1 cellular context compared by ENCODE assay signal in the genomic region with DNA sequence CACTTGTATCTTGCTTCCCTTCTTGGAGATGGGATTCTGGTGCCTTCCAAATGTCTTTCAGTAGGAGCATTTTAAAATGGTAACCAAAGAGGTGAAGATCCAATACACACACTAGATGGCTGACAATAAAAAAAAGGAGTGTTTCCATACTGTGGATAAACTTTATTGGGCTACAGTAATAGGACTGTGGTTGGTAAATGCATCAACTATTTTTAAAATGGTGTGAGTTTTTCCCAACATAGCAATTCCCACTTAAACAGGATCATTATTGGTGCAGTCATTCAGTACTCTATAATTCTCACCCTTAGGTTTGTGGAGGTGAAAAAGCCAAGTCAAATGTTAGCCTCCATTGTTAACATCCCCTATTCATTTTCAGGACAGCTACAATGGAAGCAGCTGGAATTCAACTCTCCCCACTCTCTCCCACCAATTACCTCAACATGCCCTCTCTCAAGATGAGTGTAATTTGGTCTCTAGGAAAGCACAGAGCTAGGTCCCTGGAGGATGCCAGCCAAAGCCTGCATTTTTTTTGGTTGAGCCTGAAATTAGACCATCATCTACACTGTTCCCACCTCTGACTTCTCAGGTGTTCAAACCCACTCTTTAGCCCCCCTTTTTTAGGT.
TF ChIP-seq lines count a peak whose summit lies in the region.

No MANE protein-coding gene starts in this region.

TF ChIP-seq in WTC11, 78 proteins besides CTCF, POLR2A, EP300 and RAD21:
- TF ChIP-seq KAT7 (CRISPR knock-in tag; IDR thresholded peaks at IDR 0.05; ENCODE audit: borderline replicate concordance), result no peak
- no peak for TF ChIP-seq GTF2I (CRISPR knock-in tag; conservative IDR thresholded peaks at IDR 0.05)
TF ChIP-seq in WTC11: peak in this region for 0.
